Comparison of ENCODE assay signal across 1 cellular context in the genomic region with DNA sequence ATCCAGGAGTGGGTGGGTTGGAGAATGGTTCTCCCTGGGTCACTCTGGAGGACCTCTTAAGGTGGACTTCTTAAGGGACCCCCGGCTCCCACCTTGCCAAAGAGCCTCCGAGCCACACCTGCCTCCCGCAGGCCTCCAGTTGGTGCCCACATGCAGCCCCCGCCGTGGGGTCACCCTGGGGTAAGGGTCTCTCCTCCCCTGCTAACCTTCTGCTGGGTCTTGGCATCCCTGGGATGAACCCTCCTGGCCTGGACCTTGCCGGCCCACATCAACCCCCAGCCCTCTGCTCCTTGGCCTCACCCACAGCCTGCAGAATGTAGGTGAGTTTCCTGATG.
TF ChIP-seq lines count a peak whose summit lies in the region.

No MANE protein-coding gene starts in this region.

TF ChIP-seq in HepG2, 621 proteins besides CTCF, POLR2A, EP300 and RAD21:
- TF ChIP-seq, protein P1, sequence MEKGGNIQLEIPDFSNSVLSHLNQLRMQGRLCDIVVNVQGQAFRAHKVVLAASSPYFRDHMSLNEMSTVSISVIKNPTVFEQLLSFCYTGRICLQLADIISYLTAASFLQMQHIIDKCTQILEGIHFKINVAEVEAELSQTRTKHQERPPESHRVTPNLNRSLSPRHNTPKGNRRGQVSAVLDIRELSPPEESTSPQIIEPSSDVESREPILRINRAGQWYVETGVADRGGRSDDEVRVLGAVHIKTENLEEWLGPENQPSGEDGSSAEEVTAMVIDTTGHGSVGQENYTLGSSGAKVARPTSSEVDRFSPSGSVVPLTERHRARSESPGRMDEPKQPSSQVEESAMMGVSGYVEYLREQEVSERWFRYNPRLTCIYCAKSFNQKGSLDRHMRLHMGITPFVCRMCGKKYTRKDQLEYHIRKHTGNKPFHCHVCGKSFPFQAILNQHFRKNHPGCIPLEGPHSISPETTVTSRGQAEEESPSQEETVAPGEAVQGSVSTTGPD (CRISPR knock-in tag; IDR thresholded peaks at IDR 0.05), result no peak
- TF ChIP-seq ZFAT (CRISPR knock-in tag; conservative IDR thresholded peaks at IDR 0.05), result no peak
- TF ChIP-seq HHEX (CRISPR knock-in tag; IDR thresholded peaks at IDR 0.05), result no peak
- TF ChIP-seq, protein P2, sequence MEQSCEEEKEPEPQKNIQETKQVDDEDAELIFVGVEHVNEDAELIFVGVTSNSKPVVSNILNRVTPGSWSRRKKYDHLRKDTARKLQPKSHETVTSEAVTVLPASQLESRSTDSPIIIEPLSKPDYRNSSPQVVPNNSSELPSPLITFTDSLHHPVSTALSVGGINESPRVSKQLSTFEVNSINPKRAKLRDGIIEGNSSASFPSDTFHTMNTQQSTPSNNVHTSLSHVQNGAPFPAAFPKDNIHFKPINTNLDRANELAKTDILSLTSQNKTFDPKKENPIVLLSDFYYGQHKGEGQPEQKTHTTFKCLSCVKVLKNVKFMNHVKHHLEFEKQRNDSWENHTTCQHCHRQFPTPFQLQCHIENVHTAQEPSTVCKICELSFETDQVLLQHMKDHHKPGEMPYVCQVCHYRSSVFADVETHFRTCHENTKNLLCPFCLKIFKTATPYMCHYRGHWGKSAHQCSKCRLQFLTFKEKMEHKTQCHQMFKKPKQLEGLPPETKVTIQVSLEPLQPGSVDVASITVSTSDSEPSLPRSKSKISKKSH (CRISPR knock-in tag; IDR thresholded peaks at IDR 0.05; ENCODE audit: borderline replicate concordance), result no peak
- no peak for TF ChIP-seq RBM39 (IDR thresholded peaks at IDR 0.05; ENCODE audit: low read depth, low read length, poor library complexity, severe bottlenecking)
